8 cellular contexts compared by ENCODE assay signal in the genomic region with DNA sequence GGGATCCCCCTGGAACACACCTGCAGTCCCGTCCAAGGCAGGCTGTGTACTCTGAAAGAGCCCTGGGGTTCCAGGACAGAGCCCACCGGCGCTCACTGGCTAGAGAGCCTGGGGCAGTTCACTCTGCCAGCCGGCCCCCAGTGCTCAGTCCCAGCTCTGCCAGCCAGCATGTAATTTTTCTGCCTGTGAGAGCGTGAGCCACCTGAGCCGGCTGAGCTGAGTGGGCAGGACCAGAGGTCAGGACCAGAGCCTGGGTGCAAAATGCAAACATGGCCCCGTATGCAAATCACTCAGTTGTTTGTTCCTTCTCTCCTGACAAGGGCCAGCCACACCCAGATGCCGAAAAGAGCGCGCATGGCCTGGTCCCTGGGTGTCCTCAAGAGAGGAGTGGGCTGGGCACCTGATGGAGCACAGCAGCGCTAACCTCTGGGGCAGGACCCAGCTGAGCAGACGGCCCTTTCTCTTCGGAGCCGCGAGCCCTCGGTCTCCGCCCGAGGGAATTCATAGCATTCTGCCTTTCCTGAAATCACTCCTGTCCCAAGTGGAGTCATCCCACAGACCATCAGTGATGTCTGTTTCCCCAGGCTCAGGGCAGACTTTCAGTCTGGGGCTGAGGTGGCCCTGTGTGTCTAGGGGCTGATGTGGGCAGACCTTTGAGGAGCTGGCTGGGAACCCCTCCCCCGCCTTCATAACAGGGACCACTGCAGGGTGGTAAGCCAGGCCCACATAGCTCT. TPM values are rescaled to one million over a fixed set of nuclear protein-coding genes. Genes with fewer than 3 reads are reported as not detected.
DNase-seq lines count a peak whose midpoint lies in the region; ATAC-seq and TF ChIP-seq lines count a peak whose summit lies in the region.

No MANE protein-coding gene starts in this region.

- H3K27ac ChIP-seq in Karpas-422 (ENCODE audit: low read length) (peak overlapping the region; percentile 100), lower lobe of right lung (peak overlapping the region; percentile 92)

- H3K4me3 ChIP-seq in Karpas-422 (ENCODE audit: low read length) (peak overlapping the region; percentile 85), lower lobe of right lung (peak overlapping the region; percentile 11)

- H3K27ac Mint-ChIP-seq in HFFc6: no peak overlapping the region

- H3K27me3 ChIP-seq in Karpas-422 (ENCODE audit: low read length) (no peaks in the 10 kb centered on the region), lower lobe of right lung (ENCODE audit: low read depth) (no peaks in the 10 kb centered on the region)

- no peaks in the 10 kb centered on the region for H3K9me3 ChIP-seq in Karpas-422 (ENCODE audit: low read length)
- no peaks in the 10 kb centered on the region for H3K9me3 ChIP-seq in lower lobe of right lung

- no peak overlapping the region for H2AFZ ChIP-seq in Karpas-422 (ENCODE audit: low read length)

- peak overlapping the region; percentile 84 for H3K4me2 ChIP-seq in Karpas-422 (ENCODE audit: low read depth, low read length, poor library complexity, severe bottlenecking)

- ATAC-seq in GM21367 (IDR thresholded peaks at IDR 0.05; ENCODE audit: unreplicated experiment): peak; percentile 43
- ATAC-seq in lower lobe of right lung: peak; percentile 7 to 9
- no peak for ATAC-seq in HG03095 (IDR thresholded peaks at IDR 0.05; ENCODE audit: unreplicated experiment)

- no peak overlapping the region for H3K4me3 Mint-ChIP-seq in HFFc6

- H3K36me3 Mint-ChIP-seq in HFFc6 (ENCODE audit: low read depth): no peaks in the 10 kb centered on the region

- TF ChIP-seq CTCF in lower lobe of right lung (IDR thresholded peaks at IDR 0.05) (no peak), HFFc6 (IDR thresholded peaks at IDR 0.05) (no peak)

- H3K9ac ChIP-seq in Karpas-422 (ENCODE audit: low read length): peak overlapping the region; percentile 96

- H3K4me1 ChIP-seq in Karpas-422 (ENCODE audit: low read length) (peaks cover 84% of the 10 kb centered on the region), lower lobe of right lung (peaks cover 64% of the 10 kb centered on the region)

- no peaks in the 10 kb centered on the region for H4K20me1 ChIP-seq in Karpas-422 (ENCODE audit: insufficient read depth, low read depth, low read length)

- peak; percentile 78 for DNase-seq in DMS79 treated with DMSO at 0.1 percent for 48 hours (lab: John Stamatoyannopoulos, UW)
- DNase-seq in Karpas-422: peak; percentile 94
- DNase-seq in lower lobe of right lung: peak; percentile 69
- DNase-seq in HFFc6: no peak
- no peak for DNase-seq in UCSD-AML1 (lab: John Stamatoyannopoulos, UW; ENCODE audit: unreplicated experiment)
- DNase-seq in NCI-H187 (lab: John Stamatoyannopoulos, UW): no peak

- H3K9me2 ChIP-seq in Karpas-422 (replicated peaks; ENCODE audit: insufficient read depth, low read length): no peaks in the 10 kb centered on the region

- H3K79me2 ChIP-seq in Karpas-422 (ENCODE audit: low read length): no peaks in the 10 kb centered on the region

- intact Hi-C loops in lower lobe of right lung (cut with DNase I): no loop called here

- H3K9me3 Mint-ChIP-seq in HFFc6: no peaks in the 10 kb centered on the region

- H3K36me3 ChIP-seq in Karpas-422 (ENCODE audit: insufficient read depth, low read length): no peaks in the 10 kb centered on the region
- H3K36me3 ChIP-seq in lower lobe of right lung: no peaks in the 10 kb centered on the region

- peaks cover 2% of the 10 kb centered on the region; the same call in 1 of the 2 replicates for H3K27me3 Mint-ChIP-seq in HFFc6 (ENCODE audit: insufficient read depth)

- peaks cover 30% of the 10 kb centered on the region for H3K4me1 Mint-ChIP-seq in HFFc6 (ENCODE audit: low read depth)

RNA-seq across cellular contexts. Expression of a gene that starts 36.5 kb away (rescaled TPM):
- 1,532 and 1,657 TPM in 2 replicates for total RNA-seq in Karpas-422 (2014; rRNA removed; shearing (Covaris generic); ENCODE audit: low replicate concordance)
- total RNA-seq in lower lobe of right lung: 729 TPM
- 100 to 1,000 TPM; 467 to 853 (median 787) TPM for total RNA-seq in HFFc6 (2021; fragmentation: NEBNext Ultra II Directional; extraction: Animal tissue kit (Norgen Biotek cat#: 25700))

Comparison
In these comparisons a context has a peak if more than half of its experiments do, and no peak if none do; other contexts are left out.
1. DNase-seq: peak in DMS79 treated with DMSO at 0.1 percent for 48 hours (single experiment), Karpas-422 (single experiment) and lower lobe of right lung (single experiment); none in HFFc6 (single experiment), UCSD-AML1 (single experiment) and NCI-H187 (0 of 2).